ENCODE assay signal across 8 cellular contexts in the genomic region with DNA sequence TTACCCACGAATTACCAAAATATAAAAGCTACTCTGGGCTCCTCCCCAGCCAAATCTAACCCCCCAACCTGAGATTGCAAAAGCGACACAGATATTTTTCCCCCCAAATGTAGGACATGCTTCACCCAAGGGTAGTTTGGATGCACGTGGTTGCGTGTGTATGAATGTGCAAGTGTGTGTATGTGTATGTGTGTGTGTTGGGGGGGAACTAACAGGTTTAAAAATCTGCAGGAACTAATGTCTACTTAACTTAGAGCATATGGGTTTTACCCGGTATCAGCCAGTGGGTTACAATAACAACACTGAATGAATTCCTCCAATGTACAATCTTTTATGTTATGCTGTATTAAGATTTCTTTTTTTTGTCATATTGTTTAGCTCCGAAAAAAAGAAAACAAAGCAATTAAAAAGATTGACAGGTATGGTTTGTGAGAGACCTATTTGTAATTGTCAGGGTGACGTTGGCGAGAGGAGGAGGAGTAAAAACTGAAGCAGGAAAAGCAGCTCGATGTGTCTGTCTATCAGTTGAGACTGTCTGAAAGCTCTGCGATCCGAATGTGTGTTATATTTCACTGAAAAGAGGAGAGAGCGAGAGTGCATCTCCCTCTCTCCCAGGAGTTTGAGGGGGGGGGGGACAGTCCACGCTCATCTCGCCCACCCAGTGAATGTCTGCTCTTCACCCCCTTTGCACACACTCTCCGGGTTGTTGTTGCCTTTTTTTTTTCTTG. TPM values are rescaled to one million over a fixed set of nuclear protein-coding genes. Genes with fewer than 3 reads are reported as not detected.
DNase-seq lines count a peak whose midpoint lies in the region; ATAC-seq and TF ChIP-seq lines count a peak whose summit lies in the region.

A gene with protein sequence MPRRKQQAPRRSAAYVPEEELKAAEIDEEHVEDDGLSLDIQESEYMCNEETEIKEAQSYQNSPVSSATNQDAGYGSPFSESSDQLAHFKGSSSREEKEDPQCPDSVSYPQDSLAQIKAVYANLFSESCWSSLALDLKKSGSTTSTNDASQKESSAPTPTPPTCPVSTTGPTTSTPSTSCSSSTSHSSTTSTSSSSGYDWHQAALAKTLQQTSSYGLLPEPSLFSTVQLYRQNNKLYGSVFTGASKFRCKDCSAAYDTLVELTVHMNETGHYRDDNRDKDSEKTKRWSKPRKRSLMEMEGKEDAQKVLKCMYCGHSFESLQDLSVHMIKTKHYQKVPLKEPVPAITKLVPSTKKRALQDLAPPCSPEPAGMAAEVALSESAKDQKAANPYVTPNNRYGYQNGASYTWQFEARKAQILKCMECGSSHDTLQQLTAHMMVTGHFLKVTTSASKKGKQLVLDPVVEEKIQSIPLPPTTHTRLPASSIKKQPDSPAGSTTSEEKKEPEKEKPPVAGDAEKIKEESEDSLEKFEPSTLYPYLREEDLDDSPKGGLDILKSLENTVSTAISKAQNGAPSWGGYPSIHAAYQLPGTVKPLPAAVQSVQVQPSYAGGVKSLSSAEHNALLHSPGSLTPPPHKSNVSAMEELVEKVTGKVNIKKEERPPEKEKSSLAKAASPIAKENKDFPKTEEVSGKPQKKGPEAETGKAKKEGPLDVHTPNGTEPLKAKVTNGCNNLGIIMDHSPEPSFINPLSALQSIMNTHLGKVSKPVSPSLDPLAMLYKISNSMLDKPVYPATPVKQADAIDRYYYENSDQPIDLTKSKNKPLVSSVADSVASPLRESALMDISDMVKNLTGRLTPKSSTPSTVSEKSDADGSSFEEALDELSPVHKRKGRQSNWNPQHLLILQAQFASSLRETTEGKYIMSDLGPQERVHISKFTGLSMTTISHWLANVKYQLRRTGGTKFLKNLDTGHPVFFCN (N-terminal part only) (plus strand): TSS at position 524 of the 728 bp plus-strand sequence. CDS start 1,080 bp downstream, outside the sequence.

- H3K4me3 ChIP-seq in HUES64 (ENCODE audit: low read length) (peak within 1 kb of the TSS; percentile 74), NT2/D1 (ENCODE audit: insufficient read length, low read depth) (peak within 1 kb of the TSS; percentile 49), mononuclear cell (ENCODE audit: low read length) (peak within 1 kb of the TSS; percentile 91)

- peak within 1 kb of the TSS; percentile 64; the same call in 1 of the 2 replicates for H3K27ac ChIP-seq in HUES64 (ENCODE audit: low read depth, low read length)

- H3K9ac ChIP-seq in HUES64 (ENCODE audit: low read depth, low read length) (peak within 1 kb of the TSS; percentile 36; the same call in 1 of the 2 replicates), NT2/D1 (ENCODE audit: insufficient read length, low read depth) (peak within 1 kb of the TSS; percentile 72)

- H3K27me3 ChIP-seq in HUES64 (ENCODE audit: insufficient read depth, low read length) = peaks cover 86% of the 10 kb centered on the region
- peaks cover 77% of the 10 kb centered on the region for H3K27me3 ChIP-seq in NT2/D1 (ENCODE audit: insufficient read depth, insufficient read length)
- H3K27me3 ChIP-seq in mononuclear cell (ENCODE audit: insufficient read depth, low read length) = peaks cover 6% of the 10 kb centered on the region

- H3K36me3 ChIP-seq in HUES64 (ENCODE audit: insufficient read depth, low read length) = no peaks in the 10 kb centered on the region
- no peaks in the 10 kb centered on the region for H3K36me3 ChIP-seq in NT2/D1 (ENCODE audit: insufficient read depth, insufficient read length, low read length)

- H3K9me3 ChIP-seq in HUES64 (ENCODE audit: insufficient read depth, low read depth, low read length) (no peaks in the 10 kb centered on the region), NT2/D1 (ENCODE audit: insufficient read depth, low read length) (no peaks in the 10 kb centered on the region), mononuclear cell (ENCODE audit: low read depth, low read length) (no peaks in the 10 kb centered on the region)

- 2% methylated on average over 10 of the region's 15 CpGs for WGBS in HUES64

- H3K4me1 ChIP-seq in HUES64 (ENCODE audit: insufficient read depth, low read length) = peaks cover 32% of the 10 kb centered on the region
- H3K4me1 ChIP-seq in NT2/D1 (ENCODE audit: insufficient read depth, insufficient read length) = peaks cover 7% of the 10 kb centered on the region
- peaks cover 45% of the 10 kb centered on the region for H3K4me1 ChIP-seq in mononuclear cell (ENCODE audit: insufficient read depth, low read length)

- peak; percentile 43 for ATAC-seq in GM21515 (IDR thresholded peaks at IDR 0.05; ENCODE audit: unreplicated experiment)

- DNase-seq in DMS153 treated with DMSO at 0.1 percent for 48 hours (lab: John Stamatoyannopoulos, UW; ENCODE audit: unreplicated experiment) = peak; percentile 85
- DNase-seq in NT2/D1 (ENCODE audit: low read depth, low spot score) = no peak
- DNase-seq in activated T-cell treated with anti-CD3 and anti-CD28 coated beads, Interleukin-2, amount 50 U/mL, for 1 hour = peak; percentile 39
- DNase-seq in erythroblast (lab: John Stamatoyannopoulos, UW) = peak; percentile 82 to 88
- peak; percentile 89 for DNase-seq in superior temporal gyrus (ENCODE audit: extremely low spot score)

- peak; percentile 66 for TF ChIP-seq POLR2A in erythroblast (IDR thresholded peaks at IDR 0.05; ENCODE audit: low read length)

RNA-seq across cellular contexts. Expression of the gene that starts here (rescaled TPM):
- polyA plus RNA-seq in HUES64 (2013, experiment 1 of 2) = 1.7 TPM
- polyA plus RNA-seq in HUES64 (2013, experiment 2 of 2) = 3.4 TPM
- 13.1 TPM for total RNA-seq in mononuclear cell
